In the genomic region with DNA sequence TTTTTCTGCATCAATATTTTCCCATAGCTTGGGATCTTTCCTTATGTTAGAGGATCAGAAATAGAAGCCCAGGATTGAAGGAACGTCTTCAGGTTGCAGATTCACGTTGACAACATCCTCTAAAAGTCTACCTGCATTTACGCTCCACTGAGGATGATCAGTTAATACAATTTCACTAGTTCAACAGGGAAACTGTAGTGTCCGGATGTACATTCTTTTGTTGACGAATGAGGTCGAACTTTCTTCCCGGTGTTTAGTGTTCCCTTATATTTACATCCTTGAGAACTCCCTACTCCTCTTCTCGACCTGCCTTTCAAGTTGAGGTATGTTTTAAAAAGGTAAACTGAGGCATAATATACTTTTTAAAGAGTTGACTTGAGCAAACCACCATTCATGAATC, we compare ENCODE assay signal across 16 cellular contexts.
DNase-seq lines count a peak whose midpoint lies in the region; ATAC-seq and TF ChIP-seq lines count a peak whose summit lies in the region.
"Had no signal": no experiment of that assay in that cellular context is flagged by ENCODE, and none has a peak within 500 bp of the region (broad histone marks: within the 10 kb centered on the region; RNA-seq: fewer than 3 reads in every experiment).

No MANE protein-coding gene starts in this region.

- H3K9me3 Mint-ChIP-seq in activated CD8-positive, alpha-beta T cell treated with anti-CD3 and anti-CD28 coated beads for 36 hours: no peaks in the 10 kb centered on the region
- no peaks in the 10 kb centered on the region for H3K9me3 Mint-ChIP-seq in activated CD8-positive, alpha-beta T cell treated with anti-CD3 and anti-CD28 coated beads, Interleukin-2, amount 10 ng/mL, durations not matched to agents 7 days and 5 days (ENCODE audit: insufficient read depth)
- no peaks in the 10 kb centered on the region for H3K9me3 Mint-ChIP-seq in activated naive CD8-positive, alpha-beta T cell treated with anti-CD3 and anti-CD28 coated beads for 36 hours
- H3K9me3 Mint-ChIP-seq in stimulated activated memory B cell treated with anti-CD40 and anti-IgM and Interleukin-4, amounts not matched to agents 10 μg/mL and 1 μg/mL and 100 μg/mL, for 72 hours: peaks cover 4% of the 10 kb centered on the region
- H3K9me3 Mint-ChIP-seq: CD4-positive, alpha-beta T cell had no signal

- H3K4me1 Mint-ChIP-seq in activated CD8-positive, alpha-beta T cell treated with anti-CD3 and anti-CD28 coated beads for 36 hours (ENCODE audit: low read depth): peaks cover 7% of the 10 kb centered on the region
- H3K4me1 Mint-ChIP-seq in activated CD8-positive, alpha-beta T cell treated with anti-CD3 and anti-CD28 coated beads, Interleukin-2, amount 10 ng/mL, durations not matched to agents 7 days and 5 days (ENCODE audit: low read depth): peaks cover 34% of the 10 kb centered on the region
- H3K4me1 Mint-ChIP-seq in activated naive CD8-positive, alpha-beta T cell treated with anti-CD3 and anti-CD28 coated beads for 36 hours: peaks cover 7% of the 10 kb centered on the region
- H3K4me1 Mint-ChIP-seq in stimulated activated memory B cell treated with anti-CD40 and anti-IgM and Interleukin-4, amounts not matched to agents 10 μg/mL and 1 μg/mL and 100 μg/mL, for 72 hours: peaks cover 56% of the 10 kb centered on the region

- peaks cover 15% of the 10 kb centered on the region for H3K4me1 ChIP-seq in MM.1S (ENCODE audit: low read length)

- no peak for TF ChIP-seq CTCF in activated CD8-positive, alpha-beta T cell treated with anti-CD3 and anti-CD28 coated beads for 36 hours (IDR thresholded peaks at IDR 0.05)
- no peak for TF ChIP-seq CTCF in MM.1S (IDR thresholded peaks at IDR 0.05; ENCODE audit: low read length)

- H2AFZ ChIP-seq in MM.1S (ENCODE audit: low read length): peak overlapping the region; percentile 8; the same call in 1 of the 2 replicates
- H2AFZ ChIP-seq: GM23248 had no signal

- no peaks in the 10 kb centered on the region for H3K27me3 Mint-ChIP-seq in activated CD8-positive, alpha-beta T cell treated with anti-CD3 and anti-CD28 coated beads for 36 hours
- no peaks in the 10 kb centered on the region for H3K27me3 Mint-ChIP-seq in activated CD8-positive, alpha-beta T cell treated with anti-CD3 and anti-CD28 coated beads, Interleukin-2, amount 10 ng/mL, durations not matched to agents 7 days and 5 days (ENCODE audit: low read depth)
- H3K27me3 Mint-ChIP-seq in activated naive CD8-positive, alpha-beta T cell treated with anti-CD3 and anti-CD28 coated beads for 36 hours: no peaks in the 10 kb centered on the region
- no peaks in the 10 kb centered on the region for H3K27me3 Mint-ChIP-seq in stimulated activated memory B cell treated with anti-CD40 and anti-IgM and Interleukin-4, amounts not matched to agents 10 μg/mL and 1 μg/mL and 100 μg/mL, for 72 hours
- H3K27me3 Mint-ChIP-seq: CD4-positive, alpha-beta T cell had no signal

- intact Hi-C loops in activated CD8-positive, alpha-beta T cell treated with anti-CD3 and anti-CD28 coated beads for 36 hours (cut with micrococcal nuclease): no loop called here
- intact Hi-C loops in Right ventricle myocardium superior (cut with DNase I): loop anchor here (5.0 kb wide), 1 partner anchor 50 kb away; no protein-coding TSS in a partner anchor

- peak overlapping the region; percentile 83 for H3K27ac Mint-ChIP-seq in activated CD8-positive, alpha-beta T cell treated with anti-CD3 and anti-CD28 coated beads for 36 hours
- no peak overlapping the region for H3K27ac Mint-ChIP-seq in activated CD8-positive, alpha-beta T cell treated with anti-CD3 and anti-CD28 coated beads, Interleukin-2, amount 10 ng/mL, durations not matched to agents 7 days and 5 days
- peak overlapping the region; percentile 47 for H3K27ac Mint-ChIP-seq in activated naive CD8-positive, alpha-beta T cell treated with anti-CD3 and anti-CD28 coated beads for 36 hours
- H3K27ac Mint-ChIP-seq in stimulated activated memory B cell treated with anti-CD40 and anti-IgM and Interleukin-4, amounts not matched to agents 10 μg/mL and 1 μg/mL and 100 μg/mL, for 72 hours: peak overlapping the region; percentile 92

- no peak for DNase-seq in activated CD8-positive, alpha-beta T cell treated with anti-CD3 and anti-CD28 coated beads for 36 hours
- DNase-seq in activated CD8-positive, alpha-beta T cell treated with anti-CD3 and anti-CD28 coated beads, Interleukin-2, amount 10 ng/mL, durations not matched to agents 7 days and 5 days: no peak
- no peak for DNase-seq in MM.1S
- no peak for DNase-seq in activated naive CD8-positive, alpha-beta T cell treated with anti-CD3 and anti-CD28 coated beads for 36 hours
- no peak for DNase-seq in NCI-H446 treated with DMSO at 0.1 percent for 48 hours (lab: John Stamatoyannopoulos, UW)
- no peak for DNase-seq in GM03348 (ENCODE audit: low spot score)
- no peak for DNase-seq in Right ventricle myocardium superior
- DNase-seq: Calu3; CD4-positive, alpha-beta T cell; GM23248; NCI-H1105; NCI-H1694 treated with DMSO at 0.1 percent for 48 hours; NCI-H446; NCI-H748 treated with DMSO at 0.1 percent for 48 hours had no signal

- no peak overlapping the region for H3K9ac ChIP-seq in MM.1S (ENCODE audit: low read length)
- H3K9ac ChIP-seq: GM23248 had no signal

- no peaks in the 10 kb centered on the region for H4K20me1 ChIP-seq in MM.1S (ENCODE audit: insufficient read depth, low read length)

- H3K79me2 ChIP-seq in MM.1S (ENCODE audit: low read length): no peaks in the 10 kb centered on the region

- no peaks in the 10 kb centered on the region for H3K9me2 ChIP-seq in MM.1S (replicated peaks; ENCODE audit: insufficient read depth, low read length)

- H3K4me2 ChIP-seq in MM.1S (ENCODE audit: low read depth, low read length): peak overlapping the region; percentile 6

- no peak overlapping the region for H3K4me3 Mint-ChIP-seq in activated CD8-positive, alpha-beta T cell treated with anti-CD3 and anti-CD28 coated beads for 36 hours
- no peak overlapping the region for H3K4me3 Mint-ChIP-seq in activated CD8-positive, alpha-beta T cell treated with anti-CD3 and anti-CD28 coated beads, Interleukin-2, amount 10 ng/mL, durations not matched to agents 7 days and 5 days
- H3K4me3 Mint-ChIP-seq in activated naive CD8-positive, alpha-beta T cell treated with anti-CD3 and anti-CD28 coated beads for 36 hours: no peak overlapping the region
- H3K4me3 Mint-ChIP-seq in stimulated activated memory B cell treated with anti-CD40 and anti-IgM and Interleukin-4, amounts not matched to agents 10 μg/mL and 1 μg/mL and 100 μg/mL, for 72 hours: no peak overlapping the region
- H3K4me3 Mint-ChIP-seq: CD4-positive, alpha-beta T cell had no signal

- POLR2A ChIA-PET in activated CD8-positive, alpha-beta T cell treated with anti-CD3 and anti-CD28 coated beads for 36 hours (lab: Charles Lee): interaction anchor here (1.0 to 1.7 kb wide), 2 partner anchors 10 to 28 kb away, joined by 3 to 8 read pairs; no protein-coding TSS in a partner anchor
- POLR2A ChIA-PET in activated CD8-positive, alpha-beta T cell treated with anti-CD3 and anti-CD28 coated beads, Interleukin-2, amount 10 ng/mL, durations not matched to agents 7 days and 5 days (lab: Charles Lee): interaction anchor here (1.8 kb wide), 1 partner anchor 10 kb away, joined by 8 read pairs; no protein-coding TSS in a partner anchor

- H3F3A ChIP-seq in MM.1S (ENCODE audit: insufficient read depth, low read length): peaks cover 14% of the 10 kb centered on the region

- H3K36me3 Mint-ChIP-seq in activated CD8-positive, alpha-beta T cell treated with anti-CD3 and anti-CD28 coated beads for 36 hours (ENCODE audit: low read depth): no peaks in the 10 kb centered on the region
- H3K36me3 Mint-ChIP-seq in activated CD8-positive, alpha-beta T cell treated with anti-CD3 and anti-CD28 coated beads, Interleukin-2, amount 10 ng/mL, durations not matched to agents 7 days and 5 days (ENCODE audit: low read depth): no peaks in the 10 kb centered on the region
- peaks cover 1% of the 10 kb centered on the region for H3K36me3 Mint-ChIP-seq in activated naive CD8-positive, alpha-beta T cell treated with anti-CD3 and anti-CD28 coated beads for 36 hours
- H3K36me3 Mint-ChIP-seq in stimulated activated memory B cell treated with anti-CD40 and anti-IgM and Interleukin-4, amounts not matched to agents 10 μg/mL and 1 μg/mL and 100 μg/mL, for 72 hours: no peaks in the 10 kb centered on the region

- ATAC-seq in activated CD8-positive, alpha-beta T cell treated with anti-CD3 and anti-CD28 coated beads for 36 hours: no peak
- no peak for ATAC-seq in activated CD8-positive, alpha-beta T cell treated with anti-CD3 and anti-CD28 coated beads, Interleukin-2, amount 10 ng/mL, durations not matched to agents 7 days and 5 days
- ATAC-seq in stimulated activated memory B cell treated with anti-CD40 and anti-IgM and Interleukin-4, amounts not matched to agents 10 μg/mL and 1 μg/mL and 100 μg/mL, for 72 hours: no peak
- no peak for ATAC-seq in Right ventricle myocardium superior (ENCODE audit: poor library complexity)

- no peaks in the 10 kb centered on the region for H3K27me3 ChIP-seq in MM.1S (replicated peaks; ENCODE audit: insufficient read depth, low read length)

- H3K27ac ChIP-seq in MM.1S (ENCODE audit: low read length): peak overlapping the region; percentile 88; the same call in 1 of the 2 replicates
- H3K27ac ChIP-seq: GM23248 had no signal

- no peaks in the 10 kb centered on the region for H3K9me3 ChIP-seq in MM.1S (replicated peaks; ENCODE audit: insufficient read depth, low read length)

- H3K36me3 ChIP-seq in MM.1S (replicated peaks; ENCODE audit: insufficient read depth, low read length): no peaks in the 10 kb centered on the region

- no peak overlapping the region for H3K4me3 ChIP-seq in MM.1S (ENCODE audit: low read length)
- H3K4me3 ChIP-seq: GM23248, K562 had no signal

- CTCF ChIA-PET in activated CD8-positive, alpha-beta T cell treated with anti-CD3 and anti-CD28 coated beads for 36 hours (lab: Charles Lee): no interaction called here
- CTCF ChIA-PET in activated CD8-positive, alpha-beta T cell treated with anti-CD3 and anti-CD28 coated beads, Interleukin-2, amount 10 ng/mL, durations not matched to agents 7 days and 5 days (lab: Charles Lee): no interaction called here
